8 cellular contexts compared by ENCODE assay signal in the genomic region with DNA sequence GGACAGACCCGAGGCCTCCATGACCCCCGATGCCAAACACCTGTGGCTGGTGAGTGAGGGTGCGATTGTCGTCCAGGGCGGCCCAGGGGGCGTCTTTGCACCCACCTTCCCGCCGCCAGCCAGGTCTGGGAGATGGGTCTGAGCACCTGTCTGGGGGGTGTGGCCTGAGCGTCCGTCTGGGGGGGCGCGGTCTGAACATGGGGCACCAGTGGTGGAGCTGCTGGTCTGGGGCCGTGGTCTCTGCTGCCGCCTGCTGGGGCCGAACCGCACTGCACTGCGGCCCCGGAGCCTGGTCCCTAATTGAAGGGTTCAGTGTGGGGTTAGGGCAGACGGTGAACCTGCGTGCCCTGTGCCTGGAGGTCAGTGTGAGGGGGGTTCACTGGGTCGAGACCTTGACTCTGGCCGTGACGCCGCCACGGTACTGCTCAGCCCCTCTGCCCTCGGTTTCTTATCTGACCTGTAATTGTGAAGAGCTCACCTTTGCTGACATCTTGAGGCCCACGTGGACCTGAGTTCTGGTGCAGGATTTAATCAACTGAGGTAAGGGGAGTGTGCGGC. TPM values are rescaled to one million over a fixed set of nuclear protein-coding genes. Genes with fewer than 3 reads are reported as not detected.
DNase-seq lines count a peak whose midpoint lies in the region.

No MANE protein-coding gene starts in this region.

- H3K27me3 ChIP-seq in mesendoderm (ENCODE audit: insufficient read depth, low read length, poor library complexity), result no peaks in the 10 kb centered on the region

- H3K4me2 ChIP-seq in mesendoderm (ENCODE audit: low read length), result no peak overlapping the region

- H2AK5ac ChIP-seq in mesendoderm (ENCODE audit: low read length), result no peak overlapping the region

- H3K27me3 Mint-ChIP-seq in dendritic cell treated with granulocyte-macrophage colony-stimulating factor and Interleukin-4, amounts not matched to agents 40 ng/mL and 50 ng/mL, for 4 days, result peaks cover 23% of the 10 kb centered on the region

- no peaks in the 10 kb centered on the region for H3K36me3 ChIP-seq in mesendoderm (ENCODE audit: control insufficient read depth, insufficient read depth, low read length)

- H3K36me3 Mint-ChIP-seq in dendritic cell treated with granulocyte-macrophage colony-stimulating factor and Interleukin-4, amounts not matched to agents 40 ng/mL and 50 ng/mL, for 4 days (ENCODE audit: low read depth), result no peaks in the 10 kb centered on the region

- H4K8ac ChIP-seq in mesendoderm (ENCODE audit: low read depth, low read length), result no peak overlapping the region

- H2BK120ac ChIP-seq in mesendoderm (ENCODE audit: low read depth, low read length), result no peak overlapping the region

- H3K27ac Mint-ChIP-seq in dendritic cell treated with granulocyte-macrophage colony-stimulating factor and Interleukin-4, amounts not matched to agents 40 ng/mL and 50 ng/mL, for 4 days, result peak overlapping the region; percentile 5

- peaks cover 58% of the 10 kb centered on the region for H3K4me1 Mint-ChIP-seq in dendritic cell treated with granulocyte-macrophage colony-stimulating factor and Interleukin-4, amounts not matched to agents 40 ng/mL and 50 ng/mL, for 4 days (ENCODE audit: low read depth)

- intact Hi-C loops in dendritic cell treated with granulocyte-macrophage colony-stimulating factor and Interleukin-4, amounts not matched to agents 40 ng/mL and 50 ng/mL, for 4 days (cut with micrococcal nuclease), result loop anchor here (2.0 to 5.0 kb wide), 3 partner anchors 34 to 160 kb away; a partner anchor contains a TSS

- H3K79me2 ChIP-seq in mesendoderm (ENCODE audit: control insufficient read depth, insufficient read depth, low read length), result no peaks in the 10 kb centered on the region

- H3K9me3 Mint-ChIP-seq in dendritic cell treated with granulocyte-macrophage colony-stimulating factor and Interleukin-4, amounts not matched to agents 40 ng/mL and 50 ng/mL, for 4 days, result no peaks in the 10 kb centered on the region

- H2BK15ac ChIP-seq in mesendoderm (replicated peaks; ENCODE audit: low read depth), result no peak overlapping the region

- no peak overlapping the region for H3K18ac ChIP-seq in mesendoderm (ENCODE audit: low read length)

- H3K27ac ChIP-seq in mesendoderm (ENCODE audit: low read depth, low read length), result no peak overlapping the region

- no peaks in the 10 kb centered on the region for H3K79me1 ChIP-seq in mesendoderm (ENCODE audit: low read length)

- H3K23ac ChIP-seq in mesendoderm (ENCODE audit: low read length), result no peak overlapping the region

- no peak overlapping the region for H3K4me3 ChIP-seq in mesendoderm (ENCODE audit: low read length)

- H3K9ac ChIP-seq in mesendoderm (ENCODE audit: low read length), result no peak overlapping the region

- H3K4me1 ChIP-seq in mesendoderm (ENCODE audit: control insufficient read depth, low read depth, low read length), result no peaks in the 10 kb centered on the region

- H4K5ac ChIP-seq in mesendoderm (ENCODE audit: low read length), result no peak overlapping the region

- no peak overlapping the region for H2BK5ac ChIP-seq in mesendoderm (ENCODE audit: low read length)

- H3K4ac ChIP-seq in mesendoderm (ENCODE audit: low read depth, low read length), result no peak overlapping the region

- no CpG with 5 or more reads among the region's 28 CpGs for WGBS in mesendoderm (ENCODE audit: extremely low coverage, insufficient coverage, low lambda C conversion rate)

- no peak overlapping the region for H3K4me3 Mint-ChIP-seq in dendritic cell treated with granulocyte-macrophage colony-stimulating factor and Interleukin-4, amounts not matched to agents 40 ng/mL and 50 ng/mL, for 4 days

- DNase-seq in NCI-H82 (lab: John Stamatoyannopoulos, UW) (peak; percentile 59), NCI-H82 treated with DMSO at 0.1 percent for 48 hours (lab: John Stamatoyannopoulos, UW; ENCODE audit: unreplicated experiment) (no peak), NCI-H2171 treated with DMSO at 0.1 percent for 48 hours (lab: John Stamatoyannopoulos, UW) (peak; percentile 49), mesendoderm (peak; percentile 69), NCI-H510A (lab: John Stamatoyannopoulos, UW) (no peak)
- DNase-seq in activated CD4-positive, alpha-beta T cell treated with anti-CD3 and anti-CD28 coated beads, Interleukin-2, amount 50 U/mL, for 24 hours (ENCODE audit: low read depth in 1 of 2, low spot score in 1 of 2), result peak; percentile 54 to 60
- DNase-seq in stimulated activated CD8-positive, alpha-beta memory T cell treated with anti-CD3 and anti-CD28 coated beads, Interleukin-4, amount 100 ng/mL, for 48 hours, result peak; percentile 90

- no peak overlapping the region for H3K56ac ChIP-seq in mesendoderm (ENCODE audit: low read length)

RNA-seq across cellular contexts. Expression of a gene that starts 12.6 kb away (rescaled TPM):
- polyA plus RNA-seq in mesendoderm (2013, experiment 1 of 2), result 89.8 TPM
- polyA plus RNA-seq in mesendoderm (2013, experiment 2 of 2), result 88.1 TPM

RNA-seq across cellular contexts. Expression of a gene that starts 32.6 kb away (rescaled TPM):
- 2.6 TPM for polyA plus RNA-seq in mesendoderm (2013, experiment 1 of 2)
- polyA plus RNA-seq in mesendoderm (2013, experiment 2 of 2), result 2.7 TPM

RNA-seq across cellular contexts. Expression of a gene that starts 44.4 kb away (rescaled TPM):
- 28.0 TPM for polyA plus RNA-seq in mesendoderm (2013, experiment 1 of 2)
- polyA plus RNA-seq in mesendoderm (2013, experiment 2 of 2), result 28.8 TPM

RNA-seq across cellular contexts. Expression of a gene that starts 57.8 kb away (rescaled TPM):
- polyA plus RNA-seq in mesendoderm (2013, experiment 1 of 2), result 1.2 TPM
- 0.98 TPM for polyA plus RNA-seq in mesendoderm (2013, experiment 2 of 2)

Comparison
In these comparisons a context has a peak if more than half of its experiments do, and no peak if none do; other contexts are left out.
1. DNase-seq: peak in NCI-H82 (single experiment), NCI-H2171 treated with DMSO at 0.1 percent for 48 hours (single experiment), activated CD4-positive, alpha-beta T cell treated with anti-CD3 and anti-CD28 coated beads, Interleukin-2, amount 50 U/mL, for 24 hours (2 of 2), mesendoderm (single experiment) and stimulated activated CD8-positive, alpha-beta memory T cell treated with anti-CD3 and anti-CD28 coated beads, Interleukin-4, amount 100 ng/mL, for 48 hours (single experiment); none in NCI-H82 treated with DMSO at 0.1 percent for 48 hours (single experiment) and NCI-H510A (single experiment).